In the genomic region with DNA sequence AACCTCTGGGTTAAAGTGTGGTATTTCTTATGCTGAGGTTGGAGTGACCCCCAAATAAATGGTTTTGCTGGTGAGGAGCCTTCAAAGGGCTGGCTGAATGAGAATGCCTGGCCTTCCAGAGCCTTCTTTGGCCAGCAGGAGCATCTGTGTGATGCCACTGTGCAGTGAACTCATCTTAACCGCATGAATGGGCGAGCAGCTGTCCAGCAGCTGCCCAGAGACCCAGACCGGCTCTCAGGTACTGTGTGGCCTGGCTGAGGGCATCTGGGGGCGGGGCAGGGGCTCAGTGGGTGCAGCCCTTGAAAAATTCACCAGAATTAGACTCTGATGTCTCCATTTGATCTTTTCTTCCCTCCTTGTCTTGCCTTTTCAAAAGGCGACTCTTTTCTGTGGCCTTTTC, we compare ENCODE assay signal across 2 cellular contexts.
TF ChIP-seq lines count a peak whose summit lies in the region.

No MANE protein-coding gene starts in this region.

TF ChIP-seq in HEK293, 187 proteins besides CTCF, POLR2A, EP300 and RAD21 (continued from another document):
- TF ChIP-seq, protein P1, sequence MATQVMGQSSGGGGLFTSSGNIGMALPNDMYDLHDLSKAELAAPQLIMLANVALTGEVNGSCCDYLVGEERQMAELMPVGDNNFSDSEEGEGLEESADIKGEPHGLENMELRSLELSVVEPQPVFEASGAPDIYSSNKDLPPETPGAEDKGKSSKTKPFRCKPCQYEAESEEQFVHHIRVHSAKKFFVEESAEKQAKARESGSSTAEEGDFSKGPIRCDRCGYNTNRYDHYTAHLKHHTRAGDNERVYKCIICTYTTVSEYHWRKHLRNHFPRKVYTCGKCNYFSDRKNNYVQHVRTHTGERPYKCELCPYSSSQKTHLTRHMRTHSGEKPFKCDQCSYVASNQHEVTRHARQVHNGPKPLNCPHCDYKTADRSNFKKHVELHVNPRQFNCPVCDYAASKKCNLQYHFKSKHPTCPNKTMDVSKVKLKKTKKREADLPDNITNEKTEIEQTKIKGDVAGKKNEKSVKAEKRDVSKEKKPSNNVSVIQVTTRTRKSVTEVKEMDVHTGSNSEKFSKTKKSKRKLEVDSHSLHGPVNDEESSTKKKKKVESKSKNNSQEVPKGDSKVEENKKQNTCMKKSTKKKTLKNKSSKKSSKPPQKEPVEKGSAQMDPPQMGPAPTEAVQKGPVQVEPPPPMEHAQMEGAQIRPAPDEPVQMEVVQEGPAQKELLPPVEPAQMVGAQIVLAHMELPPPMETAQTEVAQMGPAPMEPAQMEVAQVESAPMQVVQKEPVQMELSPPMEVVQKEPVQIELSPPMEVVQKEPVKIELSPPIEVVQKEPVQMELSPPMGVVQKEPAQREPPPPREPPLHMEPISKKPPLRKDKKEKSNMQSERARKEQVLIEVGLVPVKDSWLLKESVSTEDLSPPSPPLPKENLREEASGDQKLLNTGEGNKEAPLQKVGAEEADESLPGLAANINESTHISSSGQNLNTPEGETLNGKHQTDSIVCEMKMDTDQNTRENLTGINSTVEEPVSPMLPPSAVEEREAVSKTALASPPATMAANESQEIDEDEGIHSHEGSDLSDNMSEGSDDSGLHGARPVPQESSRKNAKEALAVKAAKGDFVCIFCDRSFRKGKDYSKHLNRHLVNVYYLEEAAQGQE (tag by site-specific recombination; IDR thresholded peaks at IDR 0.05) = peak; percentile 62; the same call in 1 of the 2 replicates

TF ChIP-seq in PFSK-1, 5 proteins besides CTCF, POLR2A, EP300 and RAD21 (continued from another document):
- no peak for TF ChIP-seq SIN3A (IDR thresholded peaks at IDR 0.05; ENCODE audit: borderline replicate concordance, insufficient read depth, low read length)
- no peak for TF ChIP-seq TAF1 (IDR thresholded peaks at IDR 0.05; ENCODE audit: borderline replicate concordance, insufficient read depth, low read length)
